Comparison of ENCODE assay signal across 20 cellular contexts in the genomic region with DNA sequence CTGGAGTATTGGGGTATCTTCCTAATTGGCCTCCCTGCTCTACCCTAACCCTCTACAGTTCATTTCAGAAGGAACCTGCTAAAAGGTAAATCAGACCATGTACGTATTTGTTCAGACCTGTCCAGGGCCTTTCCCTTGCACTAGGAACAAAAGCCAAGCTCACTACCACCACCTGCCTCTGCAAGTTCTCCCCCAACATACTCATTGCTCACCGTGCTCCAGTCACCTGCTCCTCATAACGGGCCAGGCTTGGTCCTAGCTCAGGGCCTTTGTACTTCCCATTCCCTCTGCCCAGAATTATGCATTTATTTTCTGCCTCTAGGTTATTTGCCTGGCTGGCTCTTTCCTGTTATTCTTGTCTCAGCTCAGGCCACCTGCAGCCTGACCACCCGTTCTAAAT. TPM values are rescaled to one million over a fixed set of nuclear protein-coding genes. Genes with fewer than 3 reads are reported as not detected.
"Had no signal": no experiment of that assay in that cellular context is flagged by ENCODE, and none has a peak within 500 bp of the region (broad histone marks: within the 10 kb centered on the region; RNA-seq: fewer than 3 reads in every experiment).

No MANE protein-coding gene starts in this region.

- H3K4me3 ChIP-seq: ascending aorta, hepatocyte, ovary, psoas muscle, skin epidermis, tibial nerve had no signal

- H3K36me3 ChIP-seq: ascending aorta, ovary, tibial nerve, WERI-Rb-1 had no signal

- H3K9me3 Mint-ChIP-seq: activated naive CD4-positive, alpha-beta T cell treated with anti-CD3 and anti-CD28 coated beads, Interleukin-2, amount 50 U/mL, for 24 hours; activated T-cell treated with anti-CD3 and anti-CD28 coated beads, Interleukin-2, amount 50 U/mL, for 72 hours; naive thymus-derived CD4-positive, alpha-beta T cell; stimulated activated naive CD8-positive, alpha-beta T cell treated with anti-CD3 and anti-CD28 coated beads, Interleukin-15, Interleukin-2, amounts not matched to agents 100 ng/mL and 50 ng/mL, for 24 hours had no signal

- H3K9me3 ChIP-seq: ascending aorta, ovary, psoas muscle, tibial nerve had no signal

- H3K4me1 ChIP-seq: psoas muscle had no signal

- DNase-seq: activated CD4-positive, alpha-beta T cell treated with anti-CD3 and anti-CD28 coated beads for 1 hour; activated effector memory CD4-positive, alpha-beta T cell treated with anti-CD3 and anti-CD28 coated beads, Interleukin-2, amount 50 U/mL, for 16 hours; activated T-cell treated with anti-CD3 and anti-CD28 coated beads, Interleukin-2, amount 50 U/mL, for 72 hours; cerebellar nuclear complex; effector CD4-positive, alpha-beta T cell; left cardiac atrium; mesendoderm; naive thymus-derived CD4-positive, alpha-beta T cell; ovary; psoas muscle; right cardiac atrium; WERI-Rb-1 had no signal

- ATAC-seq: activated T-cell treated with anti-CD3 and anti-CD28 coated beads, Interleukin-2, amount 50 U/mL, for 72 hours; left cardiac atrium; naive thymus-derived CD4-positive, alpha-beta T cell; psoas muscle; right cardiac atrium had no signal

- H3K27ac Mint-ChIP-seq: activated naive CD4-positive, alpha-beta T cell treated with anti-CD3 and anti-CD28 coated beads, Interleukin-2, amount 50 U/mL, for 24 hours; activated T-cell treated with anti-CD3 and anti-CD28 coated beads, Interleukin-2, amount 50 U/mL, for 72 hours; naive thymus-derived CD4-positive, alpha-beta T cell; stimulated activated naive CD8-positive, alpha-beta T cell treated with anti-CD3 and anti-CD28 coated beads, Interleukin-15, Interleukin-2, amounts not matched to agents 100 ng/mL and 50 ng/mL, for 24 hours had no signal

- H3K36me3 Mint-ChIP-seq: activated naive CD4-positive, alpha-beta T cell treated with anti-CD3 and anti-CD28 coated beads, Interleukin-2, amount 50 U/mL, for 24 hours; naive thymus-derived CD4-positive, alpha-beta T cell had no signal

- H3K4me1 Mint-ChIP-seq: activated naive CD4-positive, alpha-beta T cell treated with anti-CD3 and anti-CD28 coated beads, Interleukin-2, amount 50 U/mL, for 24 hours; naive thymus-derived CD4-positive, alpha-beta T cell had no signal

- H3K27me3 ChIP-seq: ascending aorta, hepatocyte, ovary, tibial nerve had no signal

- H3K4me3 Mint-ChIP-seq: activated naive CD4-positive, alpha-beta T cell treated with anti-CD3 and anti-CD28 coated beads, Interleukin-2, amount 50 U/mL, for 24 hours; activated T-cell treated with anti-CD3 and anti-CD28 coated beads, Interleukin-2, amount 50 U/mL, for 72 hours; naive thymus-derived CD4-positive, alpha-beta T cell; stimulated activated naive CD8-positive, alpha-beta T cell treated with anti-CD3 and anti-CD28 coated beads, Interleukin-15, Interleukin-2, amounts not matched to agents 100 ng/mL and 50 ng/mL, for 24 hours had no signal

- H3K27ac ChIP-seq: ascending aorta, hepatocyte, ovary, psoas muscle, skin epidermis, tibial nerve, WERI-Rb-1 had no signal

RNA-seq across cellular contexts. Expression of gene FGF1, which starts 4.8 kb away (rescaled TPM):
- total RNA-seq: activated CD8-positive, alpha-beta memory T cell treated with anti-CD3 and anti-CD28 coated beads for 36 hours; activated T-cell treated with anti-CD3 and anti-CD28 coated beads, Interleukin-2, amount 50 U/mL, for 72 hours; endothelial cell of umbilical vein; naive thymus-derived CD4-positive, alpha-beta T cell had no signal
- polyA plus RNA-seq: endothelial cell of umbilical vein; naive thymus-derived CD4-positive, alpha-beta T cell had no signal
